12 cellular contexts compared by ENCODE assay signal in genomic region chr9:20209421-20210340, GRCh38.
DNase-seq lines count a peak whose midpoint lies in the region; ATAC-seq lines count a peak whose summit lies in the region.
"Had no signal": no experiment of that assay in that cellular context is flagged by ENCODE, and none has a peak within 500 bp of the region (broad histone marks: within the 10 kb centered on the region; RNA-seq: fewer than 3 reads in every experiment).

No MANE protein-coding gene starts in this region.

- peak overlapping the region; percentile 57 for H3K4me3 Mint-ChIP-seq in activated CD4-positive, alpha-beta T cell treated with anti-CD3 and anti-CD28 coated beads, Interleukin-2, amount 10 ng/mL, durations not matched to agents 24 days and 14 days

- peak; percentile 89 for DNase-seq in activated CD4-positive, alpha-beta T cell treated with anti-CD3 and anti-CD28 coated beads, Interleukin-2, amount 10 ng/mL, durations not matched to agents 24 days and 14 days
- DNase-seq in activated naive CD4-positive, alpha-beta T cell treated with anti-CD3 and anti-CD28 coated beads, Interleukin-2, amount 50 U/mL, for 72 hours (ENCODE audit: low spot score in 2 of 2): peak; percentile 58 to 71
- DNase-seq in stimulated activated CD8-positive, alpha-beta memory T cell treated with anti-CD3 and anti-CD28 coated beads, Interleukin-12 subunit alpha, Interleukin-12 subunit beta, amount 100 ng/mL, for 1 hour (ENCODE audit: low read depth): peak; percentile 14
- DNase-seq in SK-N-DZ (ENCODE audit: low spot score) (no peak), NCI-H2081 treated with DMSO at 0.1 percent for 48 hours (lab: John Stamatoyannopoulos, UW) (no peak), NCI-H510A (lab: John Stamatoyannopoulos, UW) (no peak)
- DNase-seq: NCI-H2171, Right ventricle myocardium superior, trophoblast cell had no signal

- intact Hi-C loops in activated CD4-positive, alpha-beta T cell treated with anti-CD3 and anti-CD28 coated beads, Interleukin-2, amount 10 ng/mL, durations not matched to agents 24 days and 14 days (cut with micrococcal nuclease): loop anchor here (1.0 to 2.0 kb wide), 14 partner anchors 34 to 822 kb away; partner anchors contain the start of genes HACD4 and MLLT3

- H3K27ac Mint-ChIP-seq in activated CD4-positive, alpha-beta T cell treated with anti-CD3 and anti-CD28 coated beads, Interleukin-2, amount 10 ng/mL, durations not matched to agents 24 days and 14 days: peak overlapping the region; percentile 95
- peak overlapping the region; percentile 74 to 97 for H3K27ac Mint-ChIP-seq in activated naive CD4-positive, alpha-beta T cell treated with anti-CD3 and anti-CD28 coated beads, Interleukin-2, amount 50 U/mL, for 72 hours

- no peaks in the 10 kb centered on the region for H3K36me3 Mint-ChIP-seq in activated CD4-positive, alpha-beta T cell treated with anti-CD3 and anti-CD28 coated beads, Interleukin-2, amount 10 ng/mL, durations not matched to agents 24 days and 14 days (ENCODE audit: low read depth)
- no peaks in the 10 kb centered on the region for H3K36me3 Mint-ChIP-seq in activated naive CD4-positive, alpha-beta T cell treated with anti-CD3 and anti-CD28 coated beads, Interleukin-2, amount 50 U/mL, for 72 hours

- H3K4me1 Mint-ChIP-seq in activated CD4-positive, alpha-beta T cell treated with anti-CD3 and anti-CD28 coated beads, Interleukin-2, amount 10 ng/mL, durations not matched to agents 24 days and 14 days: peaks cover 36% of the 10 kb centered on the region

- H3K9me3 Mint-ChIP-seq in activated CD4-positive, alpha-beta T cell treated with anti-CD3 and anti-CD28 coated beads, Interleukin-2, amount 10 ng/mL, durations not matched to agents 24 days and 14 days: peaks cover 6% of the 10 kb centered on the region
- no peaks in the 10 kb centered on the region for H3K9me3 Mint-ChIP-seq in activated naive CD4-positive, alpha-beta T cell treated with anti-CD3 and anti-CD28 coated beads, Interleukin-2, amount 50 U/mL, for 72 hours

- ATAC-seq in GM19025 (IDR thresholded peaks at IDR 0.05; ENCODE audit: low read depth, unreplicated experiment) (peak; percentile 50), HG03432 (IDR thresholded peaks at IDR 0.05; ENCODE audit: unreplicated experiment) (no peak)
- ATAC-seq in activated naive CD4-positive, alpha-beta T cell treated with anti-CD3 and anti-CD28 coated beads, Interleukin-2, amount 50 U/mL, for 72 hours: peak; percentile 83 to 89
- ATAC-seq: HCT116 had no signal

- no peaks in the 10 kb centered on the region for H3K27me3 Mint-ChIP-seq in activated CD4-positive, alpha-beta T cell treated with anti-CD3 and anti-CD28 coated beads, Interleukin-2, amount 10 ng/mL, durations not matched to agents 24 days and 14 days

Comparison
In these comparisons a context has a peak if more than half of its experiments do, and no peak if none do; other contexts are left out.
1. DNase-seq: peak in activated CD4-positive, alpha-beta T cell treated with anti-CD3 and anti-CD28 coated beads, Interleukin-2, amount 10 ng/mL, durations not matched to agents 24 days and 14 days (single experiment), activated naive CD4-positive, alpha-beta T cell treated with anti-CD3 and anti-CD28 coated beads, Interleukin-2, amount 50 U/mL, for 72 hours (2 of 2) and stimulated activated CD8-positive, alpha-beta memory T cell treated with anti-CD3 and anti-CD28 coated beads, Interleukin-12 subunit alpha, Interleukin-12 subunit beta, amount 100 ng/mL, for 1 hour (single experiment); none in SK-N-DZ (single experiment), NCI-H2081 treated with DMSO at 0.1 percent for 48 hours (single experiment) and NCI-H510A (single experiment).